2 cellular contexts compared by ENCODE assay signal in the genomic region with DNA sequence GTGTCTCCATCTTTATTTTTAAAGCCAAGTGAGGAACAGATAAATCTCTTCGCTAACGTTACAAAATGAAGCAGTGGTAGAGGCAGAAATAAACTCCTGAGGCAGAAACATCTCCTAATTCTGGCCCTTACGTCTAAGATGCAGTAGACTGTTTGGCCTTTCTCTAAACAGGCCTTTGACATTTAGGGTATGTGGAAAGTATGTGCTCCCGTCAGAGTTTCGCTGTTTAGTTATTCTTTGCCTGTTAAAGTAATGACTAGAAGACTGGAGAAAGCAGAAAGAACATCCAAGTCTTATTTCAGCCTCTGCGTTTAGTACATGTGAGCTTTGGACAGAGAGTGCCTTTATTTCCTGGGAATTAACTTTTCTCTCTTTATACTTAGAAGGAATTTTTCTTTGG.
TF ChIP-seq lines count a peak whose summit lies in the region.

No MANE protein-coding gene starts in this region.

TF ChIP-seq in HCT116, 20 proteins besides CTCF, POLR2A, EP300 and RAD21 (continued from another document):
- TF ChIP-seq REST (IDR thresholded peaks at IDR 0.05; ENCODE audit: low read depth), result no peak
- TF ChIP-seq EGR1 (IDR thresholded peaks at IDR 0.05; ENCODE audit: low read depth), result no peak
- no peak for TF ChIP-seq SP1 (IDR thresholded peaks at IDR 0.05; ENCODE audit: low read depth)
- TF ChIP-seq TCF7L2 (IDR thresholded peaks at IDR 0.05; ENCODE audit: borderline replicate concordance, extremely low read depth, insufficient read depth, insufficient read length), result no peak
- no peak for TF ChIP-seq ZNF274 (IDR thresholded peaks at IDR 0.05; ENCODE audit: low read depth, low read length)
- no peak for TF ChIP-seq JUND (IDR thresholded peaks at IDR 0.05)
- no peak for TF ChIP-seq CEBPB (IDR thresholded peaks at IDR 0.05; ENCODE audit: low read depth)
- TF ChIP-seq, protein P1, sequence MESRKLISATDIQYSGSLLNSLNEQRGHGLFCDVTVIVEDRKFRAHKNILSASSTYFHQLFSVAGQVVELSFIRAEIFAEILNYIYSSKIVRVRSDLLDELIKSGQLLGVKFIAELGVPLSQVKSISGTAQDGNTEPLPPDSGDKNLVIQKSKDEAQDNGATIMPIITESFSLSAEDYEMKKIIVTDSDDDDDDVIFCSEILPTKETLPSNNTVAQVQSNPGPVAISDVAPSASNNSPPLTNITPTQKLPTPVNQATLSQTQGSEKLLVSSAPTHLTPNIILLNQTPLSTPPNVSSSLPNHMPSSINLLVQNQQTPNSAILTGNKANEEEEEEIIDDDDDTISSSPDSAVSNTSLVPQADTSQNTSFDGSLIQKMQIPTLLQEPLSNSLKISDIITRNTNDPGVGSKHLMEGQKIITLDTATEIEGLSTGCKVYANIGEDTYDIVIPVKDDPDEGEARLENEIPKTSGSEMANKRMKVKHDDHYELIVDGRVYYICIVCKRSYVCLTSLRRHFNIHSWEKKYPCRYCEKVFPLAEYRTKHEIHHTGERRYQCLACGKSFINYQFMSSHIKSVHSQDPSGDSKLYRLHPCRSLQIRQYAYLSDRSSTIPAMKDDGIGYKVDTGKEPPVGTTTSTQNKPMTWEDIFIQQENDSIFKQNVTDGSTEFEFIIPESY (IDR thresholded peaks at IDR 0.05; ENCODE audit: extremely low read depth, insufficient replicate concordance, low read length), result no peak
- no peak for TF ChIP-seq SRF (IDR thresholded peaks at IDR 0.05; ENCODE audit: low read depth)
- no peak for TF ChIP-seq EZH2 (IDR thresholded peaks at IDR 0.05)
- no peak for TF ChIP-seq ZFX (IDR thresholded peaks at IDR 0.05)
- TF ChIP-seq, protein P2, sequence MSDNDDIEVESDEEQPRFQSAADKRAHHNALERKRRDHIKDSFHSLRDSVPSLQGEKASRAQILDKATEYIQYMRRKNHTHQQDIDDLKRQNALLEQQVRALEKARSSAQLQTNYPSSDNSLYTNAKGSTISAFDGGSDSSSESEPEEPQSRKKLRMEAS (IDR thresholded peaks at IDR 0.05), result no peak
- no peak for TF ChIP-seq FOSL1 (IDR thresholded peaks at IDR 0.05; ENCODE audit: low read depth)
- no peak for TF ChIP-seq YY1 (IDR thresholded peaks at IDR 0.05; ENCODE audit: extremely low read depth, insufficient replicate concordance, low read depth, low read length)
- TF ChIP-seq, protein P3, sequence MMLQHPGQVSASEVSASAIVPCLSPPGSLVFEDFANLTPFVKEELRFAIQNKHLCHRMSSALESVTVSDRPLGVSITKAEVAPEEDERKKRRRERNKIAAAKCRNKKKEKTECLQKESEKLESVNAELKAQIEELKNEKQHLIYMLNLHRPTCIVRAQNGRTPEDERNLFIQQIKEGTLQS (IDR thresholded peaks at IDR 0.05), result no peak
- no peak for TF ChIP-seq POLR2AphosphoS5 (IDR thresholded peaks at IDR 0.05; ENCODE audit: low read depth, low read length)
- TF ChIP-seq EZH2phosphoT487 (IDR thresholded peaks at IDR 0.05; ENCODE audit: borderline replicate concordance), result no peak

TF ChIP-seq in SK-N-SH treated with all-trans-retinoic acid at 6 μM for 48 hours, 23 proteins besides CTCF, POLR2A, EP300 and RAD21 (continued from another document):
- TF ChIP-seq, protein P4, sequence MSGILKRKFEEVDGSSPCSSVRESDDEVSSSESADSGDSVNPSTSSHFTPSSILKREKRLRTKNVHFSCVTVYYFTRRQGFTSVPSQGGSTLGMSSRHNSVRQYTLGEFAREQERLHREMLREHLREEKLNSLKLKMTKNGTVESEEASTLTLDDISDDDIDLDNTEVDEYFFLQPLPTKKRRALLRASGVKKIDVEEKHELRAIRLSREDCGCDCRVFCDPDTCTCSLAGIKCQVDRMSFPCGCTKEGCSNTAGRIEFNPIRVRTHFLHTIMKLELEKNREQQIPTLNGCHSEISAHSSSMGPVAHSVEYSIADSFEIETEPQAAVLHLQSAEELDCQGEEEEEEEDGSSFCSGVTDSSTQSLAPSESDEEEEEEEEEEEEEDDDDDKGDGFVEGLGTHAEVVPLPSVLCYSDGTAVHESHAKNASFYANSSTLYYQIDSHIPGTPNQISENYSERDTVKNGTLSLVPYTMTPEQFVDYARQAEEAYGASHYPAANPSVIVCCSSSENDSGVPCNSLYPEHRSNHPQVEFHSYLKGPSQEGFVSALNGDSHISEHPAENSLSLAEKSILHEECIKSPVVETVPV (CRISPR knock-in tag; IDR thresholded peaks at IDR 0.05), result no peak
- TF ChIP-seq ESRRG (CRISPR knock-in tag; IDR thresholded peaks at IDR 0.05), result no peak
- TF ChIP-seq ZFP30 (CRISPR knock-in tag; IDR thresholded peaks at IDR 0.05), result no peak
- TF ChIP-seq SNAI2 (CRISPR knock-in tag; IDR thresholded peaks at IDR 0.05), result no peak
